10 cellular contexts compared by ENCODE assay signal in the genomic region with DNA sequence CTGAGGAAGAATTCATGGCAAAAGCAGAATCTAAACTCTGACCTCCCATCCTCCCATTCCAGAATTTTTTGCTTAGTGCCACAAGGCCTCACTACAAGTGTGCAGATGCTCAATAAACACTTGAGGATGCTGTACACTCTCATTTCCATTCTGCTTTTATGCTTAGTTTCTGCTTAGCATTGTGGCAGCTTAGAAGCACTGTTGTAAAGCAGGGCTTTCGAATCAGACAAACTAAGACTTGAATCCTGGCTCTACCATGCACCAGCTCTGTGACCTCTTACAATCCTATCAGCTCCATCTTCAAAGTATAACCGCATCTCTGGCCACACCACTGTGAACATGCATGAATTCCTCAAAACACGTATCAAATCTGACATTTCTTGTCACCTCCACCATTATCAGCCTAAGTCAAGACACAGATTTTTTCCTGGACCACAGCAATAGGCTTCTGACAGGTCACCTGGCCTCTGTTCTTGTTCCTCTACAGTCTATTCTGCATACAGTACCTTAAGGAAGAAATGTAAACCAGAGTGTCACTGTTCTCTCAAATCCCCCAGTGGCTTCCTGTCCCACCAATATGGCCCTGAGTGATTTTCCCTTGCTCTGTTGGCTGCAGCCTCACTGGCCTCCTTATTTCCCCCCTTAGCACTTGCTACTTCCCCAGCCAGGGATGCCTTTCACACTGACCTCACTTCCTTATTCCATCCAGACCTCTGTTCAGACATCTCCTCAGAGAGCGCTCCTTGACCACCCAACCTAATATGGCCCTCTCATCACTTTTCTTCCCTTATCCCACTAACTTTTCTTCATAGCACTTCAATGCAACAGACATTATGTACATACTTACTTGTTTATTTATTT. TPM values are rescaled to one million over a fixed set of nuclear protein-coding genes. Genes with fewer than 3 reads are reported as not detected.
DNase-seq lines count a peak whose midpoint lies in the region; ATAC-seq, FAIRE-seq and TF ChIP-seq lines count a peak whose summit lies in the region.
"Had no signal": no experiment of that assay in that cellular context is flagged by ENCODE, and none has a peak within 500 bp of the region (broad histone marks: within the 10 kb centered on the region; RNA-seq: fewer than 3 reads in every experiment).

No MANE protein-coding gene starts in this region.

- H3K27ac ChIP-seq in GM23338 (ENCODE audit: low read depth) (no peak overlapping the region), PC-3 (ENCODE audit: low read length) (no peak overlapping the region), right lobe of liver (no peak overlapping the region)

- H3K27me3 ChIP-seq in GM23338 (ENCODE audit: insufficient read depth) = no peaks in the 10 kb centered on the region
- no peaks in the 10 kb centered on the region for H3K27me3 ChIP-seq in PC-3 (ENCODE audit: low read length)
- H3K27me3 ChIP-seq in right lobe of liver = no peaks in the 10 kb centered on the region

- H3K4me1 ChIP-seq in GM23338 (ENCODE audit: insufficient read depth) = no peaks in the 10 kb centered on the region
- H3K4me1 ChIP-seq in PC-3 (ENCODE audit: insufficient read depth, low read length) = no peaks in the 10 kb centered on the region
- H3K4me1 ChIP-seq in right lobe of liver = no peaks in the 10 kb centered on the region

- TF ChIP-seq POLR2A in GM12891 (IDR thresholded peaks at IDR 0.05; ENCODE audit: low read depth, low read length) (no peak), right lobe of liver (IDR thresholded peaks at IDR 0.05) (no peak)

- H3K9ac ChIP-seq in PC-3 (ENCODE audit: low read length) = no peak overlapping the region

- H3K9me2 ChIP-seq in GM23338 (ENCODE audit: insufficient read depth) = no peaks in the 10 kb centered on the region
- no peaks in the 10 kb centered on the region for H3K9me2 ChIP-seq in PC-3 (replicated peaks; ENCODE audit: low read length)

- intact Hi-C loops in PC-3 (cut with micrococcal nuclease) (loop anchor here (2.0 to 10.0 kb wide), 4 partner anchors 33 to 658 kb away; partner anchors contain the start of gene PRKCI), right lobe of liver (cut with DNase I) (no loop called here)

- H2AFZ ChIP-seq in GM23338 (peak overlapping the region; percentile 70), PC-3 (ENCODE audit: low read length) (peak overlapping the region; percentile 28)

- no peak overlapping the region for H3K27ac Mint-ChIP-seq in GM23338
- H3K27ac Mint-ChIP-seq: dendritic cell treated with granulocyte-macrophage colony-stimulating factor and Interleukin-4, amounts not matched to agents 40 ng/mL and 50 ng/mL, for 4 days had no signal

- H3K4me3 Mint-ChIP-seq in GM23338 = no peak overlapping the region
- H3K4me3 Mint-ChIP-seq: dendritic cell treated with granulocyte-macrophage colony-stimulating factor and Interleukin-4, amounts not matched to agents 40 ng/mL and 50 ng/mL, for 4 days had no signal

- H3K27me3 Mint-ChIP-seq in GM23338 (ENCODE audit: insufficient read depth, low read depth, poor library complexity) = peaks cover 4% of the 10 kb centered on the region
- H3K27me3 Mint-ChIP-seq: dendritic cell treated with granulocyte-macrophage colony-stimulating factor and Interleukin-4, amounts not matched to agents 40 ng/mL and 50 ng/mL, for 4 days had no signal

- ATAC-seq in GM23338 = peak; percentile 27; the same call in 2 of the 3 replicates
- peak; percentile 29 for ATAC-seq in PC-3
- ATAC-seq in right lobe of liver = peak in 3 of 4 donors; percentile 13 to 28 (median 28)
- ATAC-seq in HG02571 (IDR thresholded peaks at IDR 0.05; ENCODE audit: unreplicated experiment) = no peak

- no peak overlapping the region for H3K4me3 ChIP-seq in GM23338
- no peak overlapping the region; the same call in 1 of the 2 replicates for H3K4me3 ChIP-seq in PC-3 (ENCODE audit: low read length)
- no peak overlapping the region for H3K4me3 ChIP-seq in right lobe of liver

- BruUV-seq in PC-3 (replicated peaks; lab: Mats Ljungman, UMichigan) = no TSS peak

- H3K9me3 ChIP-seq in PC-3 (ENCODE audit: low read length) (no peaks in the 10 kb centered on the region), right lobe of liver (no peaks in the 10 kb centered on the region)

- no peak for TF ChIP-seq CTCF in GM23338 (conservative IDR thresholded peaks at IDR 0.05; ENCODE audit: low read depth in 2 of 2)
- TF ChIP-seq CTCF in PC-3 (conservative IDR thresholded peaks at IDR 0.05; ENCODE audit: low read depth, low read length) = no peak; the same call in 1 of the 2 replicates
- no peak for TF ChIP-seq CTCF in right lobe of liver (IDR thresholded peaks at IDR 0.05)

- 0 out of 2 replicates have a peak, but pooled peaks cover 6% of the 10 kb centered on the region for H3F3A ChIP-seq in GM23338 (replicated peaks; ENCODE audit: low read depth)
- no peaks in the 10 kb centered on the region for H3F3A ChIP-seq in PC-3 (ENCODE audit: low read length, unreplicated experiment)

- DNase-seq in GM12891 (ENCODE audit: insufficient read length, low spot score) (no peak), GM23338 (ENCODE audit: low spot score) (no peak), PC-3 (no peak), right lobe of liver (no peak), NCI-H128 (lab: John Stamatoyannopoulos, UW; ENCODE audit: unreplicated experiment) (no peak), T-helper 1 cell (no peak), GOT3 (lab: John Stamatoyannopoulos, UW) (no peak)

- no peaks in the 10 kb centered on the region for H4K20me1 ChIP-seq in GM23338 (replicated peaks; ENCODE audit: insufficient read depth)
- no peaks in the 10 kb centered on the region for H4K20me1 ChIP-seq in PC-3 (ENCODE audit: low read length)

- no peaks in the 10 kb centered on the region for H3K36me3 ChIP-seq in GM23338 (ENCODE audit: insufficient read depth)
- H3K36me3 ChIP-seq in PC-3 (ENCODE audit: low read depth, low read length) = no peaks in the 10 kb centered on the region
- H3K36me3 ChIP-seq in right lobe of liver = no peaks in the 10 kb centered on the region

- WGBS in right lobe of liver (ENCODE audit: insufficient coverage, low coverage, low lambda C conversion rate, missing lambda C conversion rate) = 73% methylated on average over 4 of the region's 4 CpGs

- POLR2A ChIA-PET in PC-3 (lab: Charles Lee; ENCODE audit: unreplicated experiment) = no interaction called here

- H3K4me2 ChIP-seq in GM23338 (no peak overlapping the region), PC-3 (ENCODE audit: low read length) (peak overlapping the region; percentile 32)

- CTCF ChIA-PET in PC-3 (lab: Charles Lee) = no interaction called here

- H3K9me3 Mint-ChIP-seq in GM23338 = no peaks in the 10 kb centered on the region
- H3K9me3 Mint-ChIP-seq: dendritic cell treated with granulocyte-macrophage colony-stimulating factor and Interleukin-4, amounts not matched to agents 40 ng/mL and 50 ng/mL, for 4 days had no signal

- H3K4me1 Mint-ChIP-seq in GM23338 = peaks cover 3% of the 10 kb centered on the region; the same call in 2 of the 3 replicates

- no peaks in the 10 kb centered on the region for H3K36me3 Mint-ChIP-seq in GM23338 (ENCODE audit: low read depth)
- H3K36me3 Mint-ChIP-seq: IgD-negative memory B cell had no signal

- peak; percentile 13 for FAIRE-seq in GM12891 (lab: Jason Lieb, UNC)

- H3K79me2 ChIP-seq in GM23338 (replicated peaks; ENCODE audit: insufficient read depth) (no peaks in the 10 kb centered on the region), PC-3 (ENCODE audit: low read length) (no peaks in the 10 kb centered on the region)

TF ChIP-seq in GM12891, 5 proteins besides CTCF, POLR2A, EP300 and RAD21:
- TF ChIP-seq PAX5 (IDR thresholded peaks at IDR 0.05; ENCODE audit: insufficient read depth, low read length, severe bottlenecking) (no peak), SPI1 (IDR thresholded peaks at IDR 0.05; ENCODE audit: low read depth, low read length) (peak; percentile 42; the same call in 1 of the 2 replicates)
TF ChIP-seq in GM12891: peak in this region for 1.

TF ChIP-seq in GM23338, 12 proteins besides CTCF, POLR2A, EP300 and RAD21:
- TF ChIP-seq STAT1 (IDR thresholded peaks at IDR 0.05; ENCODE audit: unreplicated experiment) (no peak), JUNB (IDR thresholded peaks at IDR 0.05; ENCODE audit: unreplicated experiment) (no peak)

RNA-seq across cellular contexts. Expression of gene PHC3, which starts 8.1 kb away (rescaled TPM):
- polyA plus RNA-seq in GM12891 (2012; ENCODE audit: low read depth, missing spikeins) = 24.6 TPM
- 22.6 and 23.9 TPM in 2 replicates for total RNA-seq in GM23338 (2014; rRNA removed; shearing (Covaris generic))
- 65.6 and 83.5 TPM in 2 replicates for polyA plus RNA-seq in GM23338 (2016; fragmentation: Nextera tagmentation; extraction: Ambion mirVana)
- total RNA-seq in PC-3 (2014; rRNA removed) = 7.5 and 16.2 TPM in 2 replicates
- 10 to 100 TPM; 20.0 to 32.6 (median 23.5) TPM for total RNA-seq in right lobe of liver

RNA-seq across cellular contexts. Expression of gene PRKCI, which starts 32.6 kb away (rescaled TPM):
- 3.3 TPM for polyA plus RNA-seq in GM12891 (2012; ENCODE audit: low read depth, missing spikeins)
- total RNA-seq in GM23338 (2014; rRNA removed; shearing (Covaris generic)) = 119 and 124 TPM in 2 replicates
- 47.5 and 58.0 TPM in 2 replicates for polyA plus RNA-seq in GM23338 (2016; fragmentation: Nextera tagmentation; extraction: Ambion mirVana)
- total RNA-seq in PC-3 (2014; rRNA removed) (39.5 and 42.2 TPM in 2 replicates), right lobe of liver (10 to 100 TPM in 2 of 6 experiments, 1 to 10 TPM in 4; 8.2 to 15.7 (median 8.9) TPM)
